1 cellular context compared by ENCODE assay signal in genomic region chr4:78938868-78939666, GRCh38.
TF ChIP-seq lines count a peak whose summit lies in the region.

Gene PAQR3, minus strand, starts transcription at chr4:78939438. Its CDS starts 214 bp downstream, at chr4:78939224.

TF ChIP-seq in GM12878, 131 proteins besides CTCF, POLR2A, EP300 and RAD21 (continued from another document and continues in another):
- TF ChIP-seq REST (IDR thresholded peaks at IDR 0.05; ENCODE audit: low read depth, low read length) (no peak), RFX5 (IDR thresholded peaks at IDR 0.05; ENCODE audit: low read depth, low read length) (no peak), FOXM1 (IDR thresholded peaks at IDR 0.05; ENCODE audit: low read depth, low read length) (no peak), EED (IDR thresholded peaks at IDR 0.05; ENCODE audit: low read depth) (no peak), SMAD5 (IDR thresholded peaks at IDR 0.05; ENCODE audit: low read depth) (no peak), NR2C2 (IDR thresholded peaks at IDR 0.05; ENCODE audit: borderline replicate concordance, control insufficient read depth, insufficient read length, low read depth) (no peak), ATF7 (IDR thresholded peaks at IDR 0.05; ENCODE audit: low read depth) (no peak), FOXK2 (IDR thresholded peaks at IDR 0.05) (no peak), HDGF (IDR thresholded peaks at IDR 0.05) (peak; percentile 56; the same call in 1 of the 2 replicates), EZH2 (IDR thresholded peaks at IDR 0.05; ENCODE audit: borderline replicate concordance, control insufficient read depth, low read depth, low read length) (no peak), MXI1 (IDR thresholded peaks at IDR 0.05; ENCODE audit: low read depth, low read length) (no peak), BCLAF1 (IDR thresholded peaks at IDR 0.05) (no peak), PRDM15 (CRISPR knock-in tag; IDR thresholded peaks at IDR 0.05) (no peak), ZZZ3 (IDR thresholded peaks at IDR 0.05; ENCODE audit: control insufficient read depth, insufficient read length, low read depth) (no peak), MEF2B (IDR thresholded peaks at IDR 0.05; ENCODE audit: partially characterized antibody, poor library complexity, severe bottlenecking) (no peak), NFXL1 (IDR thresholded peaks at IDR 0.05; ENCODE audit: borderline replicate concordance) (peak; percentile 34; the same call in 1 of the 2 replicates), NR2C1 (IDR thresholded peaks at IDR 0.05) (peak; percentile 28; the same call in 1 of the 2 replicates), CEBPZ (IDR thresholded peaks at IDR 0.05; ENCODE audit: low read depth, low read length) (no peak), ETV6 (conservative IDR thresholded peaks at IDR 0.05 in 1 of 2, IDR thresholded peaks at IDR 0.05 in 1 of 2; ENCODE audit: borderline replicate concordance in 1 of 2, low read depth in 1 of 2) (no peak), TCF7 (IDR thresholded peaks at IDR 0.05; ENCODE audit: borderline replicate concordance) (no peak), ZNF24 (IDR thresholded peaks at IDR 0.05) (no peak), CHD2 (IDR thresholded peaks at IDR 0.05; ENCODE audit: borderline replicate concordance, low read depth, low read length) (no peak), JUND (IDR thresholded peaks at IDR 0.05; ENCODE audit: low read depth, low read length) (0 out of 2 replicates have a peak, but pooled peaks have one; percentile 24), E4F1 (IDR thresholded peaks at IDR 0.05; ENCODE audit: borderline replicate concordance, partially characterized antibody) (no peak), NFYA (IDR thresholded peaks at IDR 0.05; ENCODE audit: borderline replicate concordance, low read depth, low read length) (no peak), POU2F2 (IDR thresholded peaks at IDR 0.05; ENCODE audit: borderline replicate concordance, low read depth, low read length) (peak; percentile 57; the same call in 2 of the 3 replicates), CUX1 (IDR thresholded peaks at IDR 0.05; ENCODE audit: insufficient replicate concordance, low read depth, low read length) (no peak), ZNF207 (IDR thresholded peaks at IDR 0.05; ENCODE audit: borderline replicate concordance) (no peak), CHD4 (IDR thresholded peaks at IDR 0.05) (no peak), KLF5 (IDR thresholded peaks at IDR 0.05; ENCODE audit: partially characterized antibody) (no peak), BHLHE40 (IDR thresholded peaks at IDR 0.05; ENCODE audit: borderline replicate concordance in 1 of 2, low read depth in 2 of 2, low read length in 1 of 2) (peak in 1 of 2 experiments; percentile 84; a peak in 3 of 4 replicates), HCFC1 (IDR thresholded peaks at IDR 0.05; ENCODE audit: low read length) (peak; percentile 12), ZNF274 (IDR thresholded peaks at IDR 0.05; ENCODE audit: insufficient read depth, insufficient read length) (no peak), ZBED1 (IDR thresholded peaks at IDR 0.05; ENCODE audit: borderline replicate concordance) (no peak), PBX3 (IDR thresholded peaks at IDR 0.05; ENCODE audit: insufficient replicate concordance, low read depth, low read length) (no peak), PAX5 (IDR thresholded peaks at IDR 0.05; ENCODE audit: borderline replicate concordance, low read depth, low read length) (0 out of 2 replicates have a peak, but pooled peaks have one; percentile 15)
